In genomic region chr10:85926136-85926535, GRCh38 we compare ENCODE assay signal across 21 cellular contexts.
DNase-seq lines count a peak whose midpoint lies in the region; ATAC-seq, FAIRE-seq and TF ChIP-seq lines count a peak whose summit lies in the region.
"Had no signal": no experiment of that assay in that cellular context is flagged by ENCODE, and none has a peak within 500 bp of the region (broad histone marks: within the 10 kb centered on the region; RNA-seq: fewer than 3 reads in every experiment).

No MANE protein-coding gene starts in this region.

- H3K36me3 ChIP-seq in HepG2 (replicated peaks in 1 of 2; ENCODE audit: control insufficient read depth in 1 of 2, insufficient read depth in 2 of 2, low read length in 2 of 2) (no peaks in the 10 kb centered on the region), right lobe of liver (no peaks in the 10 kb centered on the region), esophagus muscularis mucosa (no peaks in the 10 kb centered on the region), OCI-LY7 (ENCODE audit: insufficient read depth, low read length) (no peaks in the 10 kb centered on the region)
- H3K36me3 ChIP-seq: BLaER1 had no signal

- ATAC-seq in HepG2 = no peak
- ATAC-seq in right lobe of liver = no peak
- ATAC-seq: CD8-positive, alpha-beta T cell had no signal

- H2AFZ ChIP-seq in HepG2 (ENCODE audit: low read length) (no peak overlapping the region), OCI-LY7 (ENCODE audit: low read length) (no peak overlapping the region)
- H2AFZ ChIP-seq: GM23248 had no signal

- TF ChIP-seq EP300 in HepG2 (IDR thresholded peaks at IDR 0.05; ENCODE audit: low read depth in 2 of 2, low read length in 2 of 2) (no peak), HepG2 (CRISPR knock-in tag; IDR thresholded peaks at IDR 0.05; ENCODE audit: borderline replicate concordance) (no peak), esophagus muscularis mucosa (IDR thresholded peaks at IDR 0.05) (no peak)

- CTCF ChIA-PET in HepG2 (lab: Yijun Ruan, JAX; ENCODE audit: low intra/inter-chr PET ratio, low total read pairs) = no interaction called here
- CTCF ChIA-PET in OCI-LY7 (lab: Charles Lee; ENCODE audit: unreplicated experiment) = no interaction called here

- H3K9me2 ChIP-seq in OCI-LY7 (ENCODE audit: insufficient read depth, low read length) = no peaks in the 10 kb centered on the region

- H3K9me3 ChIP-seq in HepG2 (ENCODE audit: low read length) (no peaks in the 10 kb centered on the region), right lobe of liver (no peaks in the 10 kb centered on the region), esophagus muscularis mucosa (no peaks in the 10 kb centered on the region), OCI-LY7 (ENCODE audit: low read length) (no peaks in the 10 kb centered on the region)
- H3K9me3 ChIP-seq: BLaER1, Caco-2 had no signal

- H3K4me2 ChIP-seq in HepG2 (ENCODE audit: low read depth, low read length) (no peak overlapping the region), OCI-LY7 (ENCODE audit: low read length) (no peak overlapping the region)

- intact Hi-C loops in HepG2 (cut with micrococcal nuclease; ENCODE audit: unreplicated experiment) = no loop called here
- intact Hi-C loops in right lobe of liver (cut with DNase I) = no loop called here
- intact Hi-C loops in esophagus muscularis mucosa (cut with DNase I) = no loop called here
- intact Hi-C loops in OCI-LY7 (cut with micrococcal nuclease; ENCODE audit: unreplicated experiment) = no loop called here

- no peak for FAIRE-seq in HepG2 (lab: Jason Lieb, UNC)
- FAIRE-seq: G401.6, GM12892, GM19239, H1 had no signal

- H3K4me1 ChIP-seq in HepG2 (ENCODE audit: insufficient read depth, low read length) (no peaks in the 10 kb centered on the region), right lobe of liver (no peaks in the 10 kb centered on the region), esophagus muscularis mucosa (peaks cover 14 to 18% (median 17%) of the 10 kb centered on the region in 4 donors), OCI-LY7 (ENCODE audit: insufficient read depth, low read length, poor library complexity, severe bottlenecking) (no peaks in the 10 kb centered on the region)
- H3K4me1 ChIP-seq: Caco-2 had no signal

- TF ChIP-seq POLR2A in HepG2 (IDR thresholded peaks at IDR 0.05; ENCODE audit: insufficient read depth in 1 of 2, low read depth in 2 of 2, low read length in 2 of 2) (no peak), right lobe of liver (IDR thresholded peaks at IDR 0.05) (no peak), esophagus muscularis mucosa (IDR thresholded peaks at IDR 0.05; ENCODE audit: low read depth) (no peak)

- POLR2A ChIA-PET in HepG2 (lab: Yijun Ruan, JAX) = no interaction called here
- POLR2A ChIA-PET in OCI-LY7 (lab: Charles Lee) = no interaction called here

- in situ Hi-C loops in HepG2 (cut with HindIII; ENCODE audit: extremely low pct_ligation_motif_present, low pct_unique_long_range_greater_than_20kb) = no loop called here
- in situ Hi-C loops in GM13976 (cut with MboI; ENCODE audit: low sequenced_read_pairs, unreplicated experiment) = no loop called here

- H3K4me3 ChIP-seq in HepG2 (replicated peaks in 1 of 3; ENCODE audit: insufficient read depth in 1 of 3, low read depth in 2 of 3, low read length in 3 of 3) (no peak overlapping the region), right lobe of liver (no peak overlapping the region), esophagus muscularis mucosa (no peak overlapping the region), OCI-LY7 (ENCODE audit: low read depth, low read length, poor library complexity, severe bottlenecking) (no peak overlapping the region)
- H3K4me3 ChIP-seq: BLaER1, GM23248 had no signal

- no peak for TF ChIP-seq RAD21 in HepG2 (CRISPR knock-in tag; IDR thresholded peaks at IDR 0.05)

- H3K79me2 ChIP-seq in HepG2 (ENCODE audit: insufficient read depth, low read length) (no peaks in the 10 kb centered on the region), OCI-LY7 (ENCODE audit: insufficient read depth, low read depth, low read length) (no peaks in the 10 kb centered on the region)

- no peak for TF ChIP-seq CTCF in HepG2 (CRISPR knock-in tag; IDR thresholded peaks at IDR 0.05)
- TF ChIP-seq CTCF in right lobe of liver (IDR thresholded peaks at IDR 0.05) = no peak
- no peak for TF ChIP-seq CTCF in esophagus muscularis mucosa (IDR thresholded peaks at IDR 0.05)
- no peak for TF ChIP-seq CTCF in OCI-LY7 (conservative IDR thresholded peaks at IDR 0.05; ENCODE audit: low read length)
- TF ChIP-seq CTCF in GM13976 (IDR thresholded peaks at IDR 0.05; ENCODE audit: borderline replicate concordance, control extremely low read depth, extremely low read depth, insufficient read depth, missing control alignments) = no peak

- WGBS in HepG2 (ENCODE audit: low lambda C conversion rate) = 0% methylated on average over 5 of the region's 5 CpGs
- 72% methylated on average over 2 of the region's 5 CpGs for WGBS in right lobe of liver (ENCODE audit: insufficient coverage, low coverage, low lambda C conversion rate, missing lambda C conversion rate)
- WGBS in esophagus muscularis mucosa = 80% methylated on average over 5 of the region's 5 CpGs

- no peak overlapping the region for H3K9ac ChIP-seq in HepG2 (ENCODE audit: insufficient read depth, low read depth, low read length)
- H3K9ac ChIP-seq: BLaER1, GM23248 had no signal

- DNase-seq in HepG2 (ENCODE audit: low spot score) = no peak
- DNase-seq in right lobe of liver = no peak
- DNase-seq in NCI-H69 (lab: John Stamatoyannopoulos, UW) = peak; percentile 55
- peak; percentile 53 for DNase-seq in esophagus muscularis mucosa (ENCODE audit: extremely low spot score)
- no peak for DNase-seq in OCI-LY7 (ENCODE audit: low spot score)
- DNase-seq in stimulated activated CD4-positive, alpha-beta T cell treated with anti-CD3 and anti-CD28 coated beads, Interleukin-15, amount 100 ng/mL, for 24 hours = no peak
- no peak for DNase-seq in GM13976 (ENCODE audit: low spot score)
- DNase-seq: Caco-2; CD4-positive, CD25-positive, alpha-beta regulatory T cell; CD8-positive, alpha-beta T cell; DMS153; DND-41; GM23248; H7; HCEC 1CT had no signal

- BruUV-seq in HepG2 (replicated peaks; lab: Mats Ljungman, UMichigan) (no TSS peak), OCI-LY7 (replicated peaks; lab: Mats Ljungman, UMichigan) (no TSS peak)

- H3K27me3 ChIP-seq in HepG2 (ENCODE audit: control insufficient read depth in 1 of 2, insufficient read depth in 2 of 2, low read length in 2 of 2) (peaks cover 0 to 3% of the 10 kb centered on the region in 2 experiments; a peak in 1 of 5 replicates), right lobe of liver (no peaks in the 10 kb centered on the region), esophagus muscularis mucosa (no peaks in the 10 kb centered on the region)
- H3K27me3 ChIP-seq: BLaER1 had no signal

- H4K20me1 ChIP-seq in HepG2 (ENCODE audit: insufficient read depth, low read length) = no peaks in the 10 kb centered on the region
- no peaks in the 10 kb centered on the region for H4K20me1 ChIP-seq in OCI-LY7 (ENCODE audit: insufficient read depth, low read length)

- no peak overlapping the region for H3K27ac ChIP-seq in HepG2 (ENCODE audit: extremely low read length, insufficient read depth, low read length)
- H3K27ac ChIP-seq in right lobe of liver = no peak overlapping the region
- H3K27ac ChIP-seq in esophagus muscularis mucosa (replicated peaks in 1 of 4) = no peak overlapping the region
- H3K27ac ChIP-seq in OCI-LY7 (ENCODE audit: low read depth, low read length, poor library complexity, severe bottlenecking) = no peak overlapping the region
- H3K27ac ChIP-seq: BLaER1, C4-2B, GM23248 had no signal

TF ChIP-seq in HepG2, 621 proteins besides CTCF, POLR2A, EP300 and RAD21:
- TF ChIP-seq MAFF (IDR thresholded peaks at IDR 0.05; ENCODE audit: low read depth, low read length) = peak; percentile 73
- TF ChIP-seq MAFK (conservative IDR thresholded peaks at IDR 0.05 in 1 of 2, IDR thresholded peaks at IDR 0.05 in 1 of 2; ENCODE audit: low read length in 2 of 2) = peak; percentile 68 to 83
- no peak for TF ChIP-seq SNAPC2 (CRISPR knock-in tag; IDR thresholded peaks at IDR 0.05)

Comparison
In these comparisons a context has a peak if more than half of its experiments do, and no peak if none do; other contexts are left out.
1. DNase-seq: peak in NCI-H69 (single experiment) and esophagus muscularis mucosa (single experiment); none in HepG2 (single experiment), right lobe of liver (0 of 3), OCI-LY7 (single experiment), stimulated activated CD4-positive, alpha-beta T cell treated with anti-CD3 and anti-CD28 coated beads, Interleukin-15, amount 100 ng/mL, for 24 hours (single experiment) and GM13976 (single experiment).